8 cellular contexts compared by ENCODE assay signal in the genomic region with DNA sequence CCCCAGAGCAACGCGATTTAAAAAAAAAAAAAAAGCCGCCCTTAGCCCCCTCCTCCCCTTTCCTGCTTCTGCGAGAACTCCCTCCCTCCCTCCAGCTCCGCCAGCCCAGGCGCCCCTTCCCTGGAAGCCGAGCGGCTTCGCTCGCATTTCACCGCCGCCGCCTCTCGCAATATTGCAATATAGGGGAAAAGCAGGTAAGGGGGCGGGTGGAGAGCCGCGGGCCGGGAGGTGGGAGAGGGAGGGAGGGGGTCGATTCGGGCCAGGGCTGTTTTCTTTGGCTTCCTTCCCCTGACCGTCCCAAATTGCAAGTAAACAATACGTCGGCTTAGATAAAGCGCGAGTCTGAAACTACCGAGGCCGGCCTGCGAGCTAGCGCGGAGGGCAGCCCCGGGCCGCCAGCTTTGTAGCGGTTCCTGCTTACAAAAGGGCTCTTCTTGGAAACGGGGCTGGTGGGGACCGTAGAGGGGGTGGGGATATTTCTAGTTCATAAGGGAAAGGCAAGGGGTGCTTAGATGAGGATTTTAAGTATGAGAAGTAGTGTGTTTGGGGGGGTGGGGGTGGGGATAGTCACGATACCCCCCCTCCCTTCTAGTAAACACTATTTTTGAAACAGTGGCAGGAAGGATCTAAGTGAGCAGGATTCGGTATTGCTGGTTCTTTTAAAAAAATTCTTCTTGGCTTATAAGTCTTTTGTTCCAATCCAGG. TPM values are rescaled to one million over a fixed set of nuclear protein-coding genes. Genes with fewer than 3 reads are reported as not detected.
A peak's percentile ranks its signal among the peaks of the same experiment; 100 is the strongest.
DNase-seq lines count a peak whose midpoint lies in the region; ATAC-seq, FAIRE-seq and TF ChIP-seq lines count a peak whose summit lies in the region.

No MANE protein-coding gene starts in this region.

- no TSS peak for BruUV-seq in K562 (replicated peaks; lab: Mats Ljungman, UMichigan)

- TF ChIP-seq CTCF in K562 (IDR thresholded peaks at IDR 0.05 in 2 of 3, conservative IDR thresholded peaks at IDR 0.05 in 1 of 3; ENCODE audit: insufficient read depth in 2 of 3, low read depth in 1 of 3, low read length in 3 of 3) (no peak), retinal pigment epithelial cell (conservative IDR thresholded peaks at IDR 0.05; ENCODE audit: low read depth, low read length) (no peak)

- peak overlapping the region; percentile 79 for H3K4me2 ChIP-seq in K562 (ENCODE audit: insufficient read depth, low read length)

- in situ Hi-C loops in K562 (cut with MboI): no loop called here

- peaks cover 33% of the 10 kb centered on the region for H3K4me1 Mint-ChIP-seq in T-helper 17 cell

- H4K20me1 ChIP-seq in K562 (replicated peaks; ENCODE audit: control insufficient read depth, insufficient read depth, low read length): no peaks in the 10 kb centered on the region; the same call in 1 of the 2 replicates

- no peak for TF ChIP-seq RAD21 in K562 (CRISPR knock-in tag; conservative IDR thresholded peaks at IDR 0.05 in 1 of 2, IDR thresholded peaks at IDR 0.05 in 1 of 2)

- H2AFZ ChIP-seq in K562 (ENCODE audit: low read depth, low read length): peak overlapping the region; percentile 64

- DNase-seq in DMS53 (lab: John Stamatoyannopoulos, UW): peak; percentile 85
- DNase-seq in HuH-7.5 (ENCODE audit: low spot score): peak; percentile 72
- peak in 1 of 3 donors; percentile 21 for DNase-seq in T-helper 17 cell
- peak; percentile 44 to 71 (median 60) for DNase-seq in K562 (ENCODE audit: extremely low read depth in 1 of 4, low spot score in 3 of 4)
- DNase-seq in hypothalamus (lab: John Stamatoyannopoulos, UW): peak in 36 of 51 donors; percentile 5 to 83 (median 40)
- DNase-seq in retinal pigment epithelial cell (ENCODE audit: low read depth): no peak
- DNase-seq in NCI-H526 treated with DMSO at 0.1 percent for 48 hours (lab: John Stamatoyannopoulos, UW): no peak
- no peak for DNase-seq in GF-D8 (lab: John Stamatoyannopoulos, UW)

- H3K9me1 ChIP-seq in K562 (ENCODE audit: control insufficient read depth, insufficient read depth, low read length): no peaks in the 10 kb centered on the region

- no peak for FAIRE-seq in K562 (lab: Jason Lieb, UNC)

- peak overlapping the region; percentile 97 for H3K4me3 Mint-ChIP-seq in T-helper 17 cell

- peak overlapping the region; percentile 75 to 95 for H3K9ac ChIP-seq in K562 (ENCODE audit: insufficient read depth in 1 of 2, low read depth in 2 of 2, low read length in 2 of 2)

- H3K36me3 ChIP-seq in K562 (ENCODE audit: control insufficient read depth, insufficient read depth, low read length): peaks cover 9% of the 10 kb centered on the region; the same call in 2 of the 3 replicates

- CTCF ChIA-PET in K562 (lab: Yijun Ruan, JAX; ENCODE audit: low intra/inter-chr PET ratio): no interaction called here

- no peaks in the 10 kb centered on the region for H3K27me3 ChIP-seq in K562 (ENCODE audit: control insufficient read depth in 2 of 2, insufficient read depth in 2 of 2, low read length in 2 of 2)

- H3K27ac ChIP-seq in K562 (ENCODE audit: extremely low read depth, low read depth, low read length): peak overlapping the region; percentile 84

- no peak; the same call in none of the 2 replicates for TF ChIP-seq POLR2A in K562 (conservative IDR thresholded peaks at IDR 0.05)

- no peaks in the 10 kb centered on the region for H3K27me3 Mint-ChIP-seq in T-helper 17 cell

- no peaks in the 10 kb centered on the region for H3K36me3 Mint-ChIP-seq in T-helper 17 cell (ENCODE audit: low read depth)

- H3K4me3 ChIP-seq in K562: peak overlapping the region; percentile 80
- H3K4me3 ChIP-seq in retinal pigment epithelial cell (ENCODE audit: low read length): peak overlapping the region; percentile 59

- no peak for TF ChIP-seq EP300 in K562 (IDR thresholded peaks at IDR 0.05; ENCODE audit: low read length)

- H3K27ac Mint-ChIP-seq in T-helper 17 cell: peak overlapping the region; percentile 92

- peaks cover 13 to 15% of the 10 kb centered on the region in 2 experiments; a peak in 4 of 5 replicates for H3K4me1 ChIP-seq in K562 (replicated peaks in 1 of 2; ENCODE audit: control insufficient read depth in 2 of 2, insufficient read depth in 2 of 2, low read length in 2 of 2)

- H3K9me3 ChIP-seq in T-helper 17 cell (ENCODE audit: control insufficient read depth, low read length, poor library complexity, severe bottlenecking) (no peaks in the 10 kb centered on the region), K562 (replicated peaks; ENCODE audit: control insufficient read depth, insufficient read depth, low read depth, low read length) (no peaks in the 10 kb centered on the region)

- intact Hi-C loops in K562 (cut with micrococcal nuclease): no loop called here

- no peak for ATAC-seq in T-helper 17 cell
- peak; percentile 17 for ATAC-seq in K562

- peaks cover 26% of the 10 kb centered on the region for H3K79me2 ChIP-seq in K562 (ENCODE audit: control insufficient read depth, insufficient read depth, low read length)

- WGBS in K562 (ENCODE audit: insufficient coverage, low coverage, missing lambda C conversion rate): 0% methylated on average over 24 of the region's 37 CpGs

- POLR2A ChIA-PET in K562 (lab: Yijun Ruan, JAX): interaction anchor here (0.6 to 2.2 kb wide), 7 partner anchors 15 to 1633 kb away, joined by 3 to 13 read pairs (median 3); no protein-coding TSS in a partner anchor

TF ChIP-seq in K562, 482 proteins besides CTCF, POLR2A, EP300 and RAD21 (continues in another document):
- TF ChIP-seq CREM (IDR thresholded peaks at IDR 0.05; ENCODE audit: low read depth) (0 out of 2 replicates have a peak, but pooled peaks have one; percentile 12), ZNF740 (CRISPR knock-in tag; IDR thresholded peaks at IDR 0.05) (no peak), ZNF740 (tag; IDR thresholded peaks at IDR 0.05) (0 out of 4 replicates have a peak, but pooled peaks of 1 of the 2 experiments have one; percentile 15), VEZF1 (CRISPR knock-in tag; IDR thresholded peaks at IDR 0.05) (peak; percentile 6; the same call in 1 of the 2 replicates), ETS1 (conservative IDR thresholded peaks at IDR 0.05; ENCODE audit: control insufficient read depth, low read depth, low read length) (no peak), SMARCA4 (IDR thresholded peaks at IDR 0.05) (no peak)

RNA-seq across cellular contexts. Expression of gene LMO4, which starts 0.5 kb away (rescaled TPM):
- total RNA-seq in T-helper 17 cell (10 to 100 TPM; 18.2 to 19.9 TPM), K562 (2014; rRNA removed) (12.7 and 13.4 TPM in 2 replicates), K562 (2014; rRNA removed; fragmentation: Illumina TruSeq; extraction: Trizol) (23.3 and 24.3 TPM in 2 replicates), K562 (2015; rRNA removed; fragmentation: Illumina TruSeq; extraction: Trizol) (16.0 and 17.5 TPM in 2 replicates), K562 (2021) (32.0 and 32.9 TPM in 2 replicates)
- 7.3 and 9.3 TPM in 2 replicates for total RNA-seq in K562 (2011; cell fraction: chromatin; rRNA removed; ENCODE audit: low replicate concordance)
- total RNA-seq in K562 (2011; cell fraction: nucleolus; rRNA removed): 6.3 and 8.3 TPM in 2 replicates
- 7.6 and 10.4 TPM in 2 replicates for total RNA-seq in K562 (2011; cell fraction: nucleoplasm; rRNA removed)
- polyA plus RNA-seq in K562 (2011; rRNA removed) (35.3 and 40.4 TPM in 2 replicates), K562 (2014; fragmentation: Illumina TruSeq; extraction: Trizol) (24.3 and 33.2 TPM in 2 replicates), K562 (2014; fragmentation: Nextera tagmentation; extraction: Ambion mirVana) (1 to 10 TPM; 3.1 to 3.5 TPM), K562 (2014; rRNA removed) (22.4 and 23.9 TPM in 2 replicates)
- polyA plus RNA-seq in K562 (2011; cell fraction: cytosol; rRNA removed): 30.5 and 34.8 TPM in 2 replicates
- 26.9 and 35.6 TPM in 2 replicates for polyA plus RNA-seq in K562 (2011; cell fraction: nucleus; rRNA removed)
- 23.1 and 41.8 TPM in 2 replicates for polyA plus RNA-seq in K562 (2012)
- polyA minus RNA-seq in K562 (2011; rRNA and poly(A)+ RNA removed): 17.1 and 18.6 TPM in 2 replicates
- 7.4 and 7.5 TPM in 2 replicates for polyA minus RNA-seq in K562 (2011; cell fraction: cytosol; rRNA and poly(A)+ RNA removed)
- 11.7 and 15.9 TPM in 2 replicates for polyA minus RNA-seq in K562 (2011; cell fraction: nucleus; rRNA and poly(A)+ RNA removed)

Comparison
In these comparisons a context has a peak if more than half of its experiments do, and no peak if none do; other contexts are left out.
1. DNase-seq: peak in DMS53 (single experiment), HuH-7.5 (single experiment), K562 (4 of 4) and hypothalamus (36 of 51); none in retinal pigment epithelial cell (single experiment), NCI-H526 treated with DMSO at 0.1 percent for 48 hours (single experiment) and GF-D8 (single experiment).